In genomic region chr1:244272471-244273261, GRCh38 we compare ENCODE assay signal across 8 cellular contexts.
DNase-seq lines count a peak whose midpoint lies in the region; ATAC-seq and TF ChIP-seq lines count a peak whose summit lies in the region.

No MANE protein-coding gene starts in this region.

- H3K27me3 ChIP-seq in OCI-LY3 (ENCODE audit: low read depth, low read length), result no peaks in the 10 kb centered on the region

- no peaks in the 10 kb centered on the region for H3K79me2 ChIP-seq in OCI-LY3 (ENCODE audit: low read length)

- no peak overlapping the region for H3K4me2 ChIP-seq in OCI-LY3 (ENCODE audit: low read length)

- peak; percentile 99 for TF ChIP-seq RAD21 in Ishikawa (IDR thresholded peaks at IDR 0.05; ENCODE audit: low read depth)

- no peak overlapping the region for H3K9ac ChIP-seq in OCI-LY3 (ENCODE audit: low read length)

- H3K36me3 ChIP-seq in OCI-LY3 (replicated peaks; ENCODE audit: low read depth, low read length), result no peaks in the 10 kb centered on the region

- no peak for TF ChIP-seq EP300 in Ishikawa (IDR thresholded peaks at IDR 0.05; ENCODE audit: borderline replicate concordance)

- peak; percentile 88 for ATAC-seq in GM21447 (IDR thresholded peaks at IDR 0.05; ENCODE audit: unreplicated experiment)

- no peak overlapping the region for H3K27ac ChIP-seq in OCI-LY3 (ENCODE audit: low read length)

- TF ChIP-seq CTCF in OCI-LY3 (IDR thresholded peaks at IDR 0.05; ENCODE audit: low read depth, low read length) (peak; percentile 100), epithelial cell of esophagus (IDR thresholded peaks at IDR 0.05; ENCODE audit: insufficient read depth, low read depth, low read length, missing control alignments) (peak; percentile 99)

- H3K4me1 ChIP-seq in OCI-LY3 (ENCODE audit: low read length), result peaks cover 15% of the 10 kb centered on the region

- H2AFZ ChIP-seq in OCI-LY3 (ENCODE audit: low read depth, low read length), result no peak overlapping the region

- no peaks in the 10 kb centered on the region for H4K20me1 ChIP-seq in OCI-LY3 (ENCODE audit: insufficient read depth, low read length)

- H3K9me3 ChIP-seq in OCI-LY3 (ENCODE audit: insufficient read depth, low read length), result 0 out of 2 replicates have a peak, but pooled peaks cover 4% of the 10 kb centered on the region

- DNase-seq in CMK (ENCODE audit: low read depth), result peak; percentile 74
- peak; percentile 73 for DNase-seq in activated CD8-positive, alpha-beta memory T cell treated with anti-CD3 and anti-CD28 coated beads, Interleukin-2, amount 50 U/mL, for 48 hours
- peak; percentile 89 for DNase-seq in epithelial cell of esophagus (ENCODE audit: low read depth)
- DNase-seq in myocyte (ENCODE audit: low read depth), result peak; percentile 92
- peak; percentile 39 to 45 for DNase-seq in stimulated activated CD8-positive, alpha-beta memory T cell treated with anti-CD3 and anti-CD28 coated beads, Interleukin-7, amount 100 ng/mL, for 1 hour (ENCODE audit: low read depth in 2 of 2)

- H3K4me3 ChIP-seq in OCI-LY3 (ENCODE audit: low read length) (no peak overlapping the region), epithelial cell of esophagus (ENCODE audit: low read length) (no peak overlapping the region)

TF ChIP-seq in Ishikawa, 13 proteins besides CTCF, POLR2A, EP300 and RAD21:
- no peak for TF ChIP-seq TEAD4 (IDR thresholded peaks at IDR 0.05)
- no peak for TF ChIP-seq CREB1 (IDR thresholded peaks at IDR 0.05; ENCODE audit: low read depth)
- TF ChIP-seq NFIC (IDR thresholded peaks at IDR 0.05), result peak; percentile 17; the same call in 1 of the 2 replicates
- TF ChIP-seq MAX (IDR thresholded peaks at IDR 0.05), result peak; percentile 63
TF ChIP-seq in Ishikawa: peak in this region for 2.

Comparison
In these comparisons a context has a peak if more than half of its experiments do, and no peak if none do; other contexts are left out.
1. DNase-seq: peak in every context shown above with its lines; median percentile 92 in myocyte; 89 in epithelial cell of esophagus; 74 in CMK; 73 in activated CD8-positive, alpha-beta memory T cell treated with anti-CD3 and anti-CD28 coated beads, Interleukin-2, amount 50 U/mL, for 48 hours; 42 in stimulated activated CD8-positive, alpha-beta memory T cell treated with anti-CD3 and anti-CD28 coated beads, Interleukin-7, amount 100 ng/mL, for 1 hour.